In the genomic region with DNA sequence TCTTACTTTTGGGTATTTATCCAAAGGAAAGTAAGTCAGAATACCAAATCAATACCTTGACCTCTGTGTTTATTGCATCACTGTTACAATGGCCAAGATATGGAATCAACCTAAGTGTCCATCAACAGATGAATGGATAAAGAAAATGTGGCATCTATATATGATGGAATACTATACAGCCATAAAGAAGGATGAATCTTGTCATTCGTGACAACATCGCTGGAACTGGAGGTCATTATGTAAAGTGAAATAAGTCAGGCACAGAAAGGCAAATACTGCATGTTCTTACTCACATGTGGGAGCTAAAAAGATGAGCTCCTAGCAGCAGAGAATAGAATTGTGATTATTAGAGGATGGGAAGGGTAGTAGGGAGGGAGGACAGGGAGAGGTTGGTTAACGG, we compare ENCODE assay signal across 37 cellular contexts. TPM values are rescaled to one million over a fixed set of nuclear protein-coding genes. Genes with fewer than 3 reads are reported as not detected.
"Had no signal": no experiment of that assay in that cellular context is flagged by ENCODE, and none has a peak within 500 bp of the region (broad histone marks: within the 10 kb centered on the region; RNA-seq: fewer than 3 reads in every experiment).

No MANE protein-coding gene starts in this region.

- DNase-seq: Karpas-422, Kasumi-1, MG63, MM.1S, MV-4-11, NCI-H1048, NCI-H1092, NCI-H1092 treated with DMSO at 0.1 percent for 48 hours, NCI-H1105, NCI-H1105 treated with DMSO at 0.1 percent for 48 hours, NCI-H1417, NCI-H1417 treated with DMSO at 0.1 percent for 48 hours, NCI-H1436, NCI-H1436 treated with DMSO at 0.1 percent for 48 hours, NCI-H146, NCI-H1694, NCI-H1694 treated with DMSO at 0.1 percent for 48 hours, NCI-H187, NCI-H187 treated with DMSO at 0.1 percent for 48 hours, NCI-H1930, NCI-H2029, NCI-H2029 treated with DMSO at 0.1 percent for 48 hours, NCI-H2081, NCI-H2081 treated with DMSO at 0.1 percent for 48 hours, NCI-H2107, NCI-H2171, NCI-H2171 treated with DMSO at 0.1 percent for 48 hours, NCI-H2227 treated with DMSO at 0.1 percent for 48 hours, NCI-H226, NCI-H345, NCI-H446, NCI-H446 treated with DMSO at 0.1 percent for 48 hours, NCI-H510A, NCI-H510A treated with DMSO at 0.1 percent for 48 hours, NCI-H524 had no signal

- H3K4me3 ChIP-seq: MG63 had no signal

- H3K27me3 ChIP-seq: MG63 had no signal

- H3K36me3 ChIP-seq: MG63 had no signal

RNA-seq across cellular contexts. Expression of a gene that starts 34.6 kb away (rescaled TPM):
- total RNA-seq: M059J, MCF 10A had no signal
